1 cellular context compared by ENCODE assay signal in the genomic region with DNA sequence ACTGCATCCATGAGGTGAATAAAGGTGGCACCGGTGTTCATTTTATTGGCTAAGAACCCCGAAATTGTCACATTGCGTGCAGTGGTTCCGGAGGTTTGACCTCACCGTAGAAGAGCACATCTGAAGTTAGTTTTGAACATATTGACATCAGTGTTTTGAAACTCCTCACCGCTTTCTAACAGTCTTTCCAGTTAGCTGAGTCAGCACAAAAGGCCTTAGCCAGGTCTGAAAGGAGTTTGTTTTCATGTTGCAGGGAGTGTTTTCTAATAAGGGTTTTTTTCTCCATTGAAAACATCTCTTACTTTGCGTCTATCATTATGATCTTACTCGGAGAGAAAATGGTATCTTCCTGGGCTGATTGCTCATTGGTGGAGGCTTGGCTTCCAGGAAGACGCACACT.
TF ChIP-seq lines count a peak whose summit lies in the region.

No MANE protein-coding gene starts in this region.

TF ChIP-seq in GM23338, 12 proteins besides CTCF, POLR2A, EP300 and RAD21 (continued from another document):
- no peak for TF ChIP-seq JUNB (IDR thresholded peaks at IDR 0.05; ENCODE audit: unreplicated experiment)
